Comparison of ENCODE assay signal across 2 cellular contexts in the genomic region with DNA sequence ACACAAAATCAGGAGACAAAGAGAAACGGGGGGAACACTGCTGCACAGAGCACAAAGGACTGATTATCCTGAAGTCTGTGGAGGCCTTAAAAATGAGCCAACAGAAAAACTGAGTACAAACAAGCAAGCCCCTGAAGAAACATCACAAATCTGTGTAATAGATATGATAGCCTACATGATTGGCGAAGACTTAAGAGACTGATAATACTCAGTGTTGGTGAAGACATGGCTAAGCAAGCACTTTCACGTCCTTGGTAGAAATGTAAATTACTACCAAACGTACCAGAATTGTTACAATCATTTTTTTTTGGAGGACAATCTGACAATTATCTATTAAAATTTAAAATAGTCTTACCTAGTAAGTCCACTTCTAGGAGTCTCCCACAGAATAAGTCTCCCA.
TF ChIP-seq lines count a peak whose summit lies in the region.

No MANE protein-coding gene starts in this region.

TF ChIP-seq in HepG2, 621 proteins besides CTCF, POLR2A, EP300 and RAD21 (continued from another document):
- TF ChIP-seq PAX8 (CRISPR knock-in tag; IDR thresholded peaks at IDR 0.05; ENCODE audit: borderline replicate concordance): no peak
- TF ChIP-seq, protein P1, sequence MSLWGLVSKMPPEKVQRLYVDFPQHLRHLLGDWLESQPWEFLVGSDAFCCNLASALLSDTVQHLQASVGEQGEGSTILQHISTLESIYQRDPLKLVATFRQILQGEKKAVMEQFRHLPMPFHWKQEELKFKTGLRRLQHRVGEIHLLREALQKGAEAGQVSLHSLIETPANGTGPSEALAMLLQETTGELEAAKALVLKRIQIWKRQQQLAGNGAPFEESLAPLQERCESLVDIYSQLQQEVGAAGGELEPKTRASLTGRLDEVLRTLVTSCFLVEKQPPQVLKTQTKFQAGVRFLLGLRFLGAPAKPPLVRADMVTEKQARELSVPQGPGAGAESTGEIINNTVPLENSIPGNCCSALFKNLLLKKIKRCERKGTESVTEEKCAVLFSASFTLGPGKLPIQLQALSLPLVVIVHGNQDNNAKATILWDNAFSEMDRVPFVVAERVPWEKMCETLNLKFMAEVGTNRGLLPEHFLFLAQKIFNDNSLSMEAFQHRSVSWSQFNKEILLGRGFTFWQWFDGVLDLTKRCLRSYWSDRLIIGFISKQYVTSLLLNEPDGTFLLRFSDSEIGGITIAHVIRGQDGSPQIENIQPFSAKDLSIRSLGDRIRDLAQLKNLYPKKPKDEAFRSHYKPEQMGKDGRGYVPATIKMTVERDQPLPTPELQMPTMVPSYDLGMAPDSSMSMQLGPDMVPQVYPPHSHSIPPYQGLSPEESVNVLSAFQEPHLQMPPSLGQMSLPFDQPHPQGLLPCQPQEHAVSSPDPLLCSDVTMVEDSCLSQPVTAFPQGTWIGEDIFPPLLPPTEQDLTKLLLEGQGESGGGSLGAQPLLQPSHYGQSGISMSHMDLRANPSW (CRISPR knock-in tag; IDR thresholded peaks at IDR 0.05; ENCODE audit: borderline replicate concordance): no peak
- no peak for TF ChIP-seq ZFX (CRISPR knock-in tag; IDR thresholded peaks at IDR 0.05; ENCODE audit: low read depth)

TF ChIP-seq in HEK293, 187 proteins besides CTCF, POLR2A, EP300 and RAD21 (continued from another document):
- TF ChIP-seq ZNF394 (tag by site-specific recombination; IDR thresholded peaks at IDR 0.05; ENCODE audit: borderline replicate concordance): no peak
- peak; percentile 57 for TF ChIP-seq SETDB1 (IDR thresholded peaks at IDR 0.05; ENCODE audit: insufficient read length, low read length)
- TF ChIP-seq REPIN1 (tag by site-specific recombination; IDR thresholded peaks at IDR 0.05; ENCODE audit: low read depth): no peak
- no peak for TF ChIP-seq ZNF433 (tag by site-specific recombination; IDR thresholded peaks at IDR 0.05; ENCODE audit: low read depth)
- TF ChIP-seq ZNF561 (tag by site-specific recombination; IDR thresholded peaks at IDR 0.05; ENCODE audit: borderline replicate concordance): no peak
- no peak for TF ChIP-seq KLF8 (tag by site-specific recombination; IDR thresholded peaks at IDR 0.05)
- no peak for TF ChIP-seq TCF7L2 (IDR thresholded peaks at IDR 0.05; ENCODE audit: borderline replicate concordance, low read depth, low read length)
- TF ChIP-seq ZNF184 (tag by site-specific recombination; IDR thresholded peaks at IDR 0.05): peak; percentile 99
- TF ChIP-seq HOXC10 (CRISPR knock-in tag; IDR thresholded peaks at IDR 0.05): no peak
